ENCODE assay signal across 2 cellular contexts in genomic region chr7:114345494-114345893, GRCh38.
TF ChIP-seq lines count a peak whose summit lies in the region.

No MANE protein-coding gene starts in this region.

TF ChIP-seq in IMR-90, 13 proteins besides CTCF, POLR2A, EP300 and RAD21:
- TF ChIP-seq FOS (IDR thresholded peaks at IDR 0.05; ENCODE audit: low read depth, low read length) (no peak), CHD1 (IDR thresholded peaks at IDR 0.05; ENCODE audit: low read depth, low read length) (no peak), USF2 (IDR thresholded peaks at IDR 0.05; ENCODE audit: low read depth, low read length) (no peak), RFX5 (IDR thresholded peaks at IDR 0.05; ENCODE audit: low read depth, low read length) (no peak), MXI1 (IDR thresholded peaks at IDR 0.05; ENCODE audit: borderline replicate concordance, low read depth, low read length) (no peak), MAZ (IDR thresholded peaks at IDR 0.05; ENCODE audit: borderline replicate concordance, low read depth, low read length) (no peak), SMC3 (IDR thresholded peaks at IDR 0.05; ENCODE audit: low read depth, low read length) (no peak), NFE2L2 (IDR thresholded peaks at IDR 0.05; ENCODE audit: low read depth, low read length) (no peak), BHLHE40 (IDR thresholded peaks at IDR 0.05; ENCODE audit: low read depth, low read length) (no peak), RCOR1 (IDR thresholded peaks at IDR 0.05; ENCODE audit: insufficient replicate concordance, low read length) (no peak)

TF ChIP-seq in HepG2, 621 proteins besides CTCF, POLR2A, EP300 and RAD21:
- TF ChIP-seq ZNF770 (CRISPR knock-in tag; IDR thresholded peaks at IDR 0.05), result no peak
- no peak for TF ChIP-seq ZMYM2 (CRISPR knock-in tag; IDR thresholded peaks at IDR 0.05)
- no peak for TF ChIP-seq NCOA2 (CRISPR knock-in tag; IDR thresholded peaks at IDR 0.05)
- TF ChIP-seq MTF1 (CRISPR knock-in tag; IDR thresholded peaks at IDR 0.05), result no peak
- TF ChIP-seq SRSF9 (IDR thresholded peaks at IDR 0.05; ENCODE audit: borderline replicate concordance, insufficient read depth, low read depth, low read length, poor library complexity, severe bottlenecking), result no peak
- TF ChIP-seq, protein P1, sequence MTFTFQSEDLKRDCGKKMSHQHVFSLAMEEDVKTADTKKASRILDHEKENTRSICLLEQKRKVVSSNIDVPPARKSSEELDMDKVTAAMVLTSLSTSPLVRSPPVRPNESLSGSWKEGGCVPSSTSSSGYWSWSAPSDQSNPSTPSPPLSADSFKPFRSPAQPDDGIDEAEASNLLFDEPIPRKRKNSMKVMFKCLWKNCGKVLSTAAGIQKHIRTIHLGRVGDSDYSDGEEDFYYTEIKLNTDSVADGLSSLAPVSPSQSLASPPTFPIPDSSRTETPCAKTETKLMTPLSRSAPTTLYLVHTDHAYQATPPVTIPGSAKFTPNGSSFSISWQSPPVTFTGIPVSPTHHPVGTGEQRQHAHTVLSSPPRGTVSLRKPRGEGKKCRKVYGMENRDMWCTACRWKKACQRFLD (CRISPR knock-in tag; IDR thresholded peaks at IDR 0.05; ENCODE audit: borderline replicate concordance), result no peak
- no peak for TF ChIP-seq ZBTB25 (CRISPR knock-in tag; IDR thresholded peaks at IDR 0.05)
- TF ChIP-seq ZNF775 (CRISPR knock-in tag; IDR thresholded peaks at IDR 0.05; ENCODE audit: borderline replicate concordance), result no peak
